In genomic region chr7:25125137-25125946, GRCh38 we compare ENCODE assay signal across 8 cellular contexts. TPM values are rescaled to one million over a fixed set of nuclear protein-coding genes. Genes with fewer than 3 reads are reported as not detected.
DNase-seq lines count a peak whose midpoint lies in the region; ATAC-seq, FAIRE-seq and TF ChIP-seq lines count a peak whose summit lies in the region.

Gene CYCS, minus strand, starts transcription at chr7:25125260. Its CDS starts 1,141 bp downstream, at chr7:25124119.

- peak; percentile 94 for ATAC-seq in GM21526 (IDR thresholded peaks at IDR 0.05; ENCODE audit: low FRiP score, unreplicated experiment)

- H3K9me3 Mint-ChIP-seq in endothelial cell (ENCODE audit: unreplicated experiment) (no peaks in the 10 kb centered on the region), mesothelial cell of epicardium (no peaks in the 10 kb centered on the region)

- peaks cover 44% of the 10 kb centered on the region for H3K36me3 ChIP-seq in OCI-LY7 (ENCODE audit: insufficient read depth, low read length)

- peak within 1 kb of the TSS; percentile 94 for H3K4me2 ChIP-seq in OCI-LY7 (ENCODE audit: low read length)

- intact Hi-C loops in OCI-LY7 (cut with micrococcal nuclease; ENCODE audit: unreplicated experiment), result loop anchor here (1.0 kb wide), 1 partner anchor 55 kb away; a partner anchor contains a TSS

- H3K4me3 Mint-ChIP-seq in endothelial cell (ENCODE audit: unreplicated experiment) (peak within 1 kb of the TSS; percentile 99), mesothelial cell of epicardium (peak within 1 kb of the TSS; percentile 97)

- POLR2A ChIA-PET in OCI-LY7 (lab: Charles Lee), result interaction anchor here (0.5 to 3.1 kb wide), 28 partner anchors 9 to 1375 kb away, joined by 3 to 15 read pairs (median 3); a partner anchor contains a TSS

- H3K27me3 Mint-ChIP-seq in endothelial cell (ENCODE audit: unreplicated experiment) (peaks cover 4% of the 10 kb centered on the region), mesothelial cell of epicardium (ENCODE audit: low read depth) (no peaks in the 10 kb centered on the region)

- no peak for TF ChIP-seq CTCF in D721Med (IDR thresholded peaks at IDR 0.05; ENCODE audit: insufficient read depth, missing control alignments)
- no peak for TF ChIP-seq CTCF in OCI-LY7 (conservative IDR thresholded peaks at IDR 0.05; ENCODE audit: low read length)
- TF ChIP-seq CTCF in endothelial cell (IDR thresholded peaks at IDR 0.05; ENCODE audit: unreplicated experiment), result no peak
- no peak for TF ChIP-seq CTCF in mesothelial cell of epicardium (IDR thresholded peaks at IDR 0.05; ENCODE audit: unreplicated experiment)

- H3K27ac ChIP-seq in OCI-LY7 (ENCODE audit: low read depth, low read length, poor library complexity, severe bottlenecking), result peak within 1 kb of the TSS; percentile 68

- no peaks in the 10 kb centered on the region for H3K9me2 ChIP-seq in OCI-LY7 (ENCODE audit: insufficient read depth, low read length)

- peak within 1 kb of the TSS; percentile 93 for H2AFZ ChIP-seq in OCI-LY7 (ENCODE audit: low read length)

- peaks cover 24% of the 10 kb centered on the region for H3K4me1 ChIP-seq in OCI-LY7 (ENCODE audit: insufficient read depth, low read length, poor library complexity, severe bottlenecking)

- 0 out of 2 replicates have a peak, but pooled peaks cover 11% of the 10 kb centered on the region for H3K9me3 ChIP-seq in OCI-LY7 (ENCODE audit: low read length)

- H3K36me3 Mint-ChIP-seq in endothelial cell (ENCODE audit: low read depth, unreplicated experiment) (peaks cover 17% of the 10 kb centered on the region), mesothelial cell of epicardium (peaks cover 16% of the 10 kb centered on the region)

- H3K27ac Mint-ChIP-seq in endothelial cell (ENCODE audit: unreplicated experiment) (peak within 1 kb of the TSS; percentile 98), mesothelial cell of epicardium (peak within 1 kb of the TSS; percentile 100)

- FAIRE-seq in D721Med (lab: Jason Lieb, UNC), result no peak

- peaks cover 11% of the 10 kb centered on the region for H4K20me1 ChIP-seq in OCI-LY7 (ENCODE audit: insufficient read depth, low read length)

- H3K79me2 ChIP-seq in OCI-LY7 (ENCODE audit: insufficient read depth, low read depth, low read length), result peaks cover 52% of the 10 kb centered on the region

- H3K4me1 Mint-ChIP-seq in endothelial cell (ENCODE audit: unreplicated experiment), result peaks cover 18% of the 10 kb centered on the region
- peaks cover 20% of the 10 kb centered on the region for H3K4me1 Mint-ChIP-seq in mesothelial cell of epicardium

- CTCF ChIA-PET in OCI-LY7 (lab: Charles Lee; ENCODE audit: unreplicated experiment), result interaction anchor here (0.6 to 1.5 kb wide), 6 partner anchors 55 to 1844 kb away, joined by 3 to 11 read pairs (median 4); a partner anchor contains a TSS

- BruUV-seq in OCI-LY7 (replicated peaks; lab: Mats Ljungman, UMichigan), result no TSS peak

- peak; percentile 37 for DNase-seq in D721Med (ENCODE audit: insufficient read length, low spot score)
- DNase-seq in HuH-7.5 (ENCODE audit: low spot score), result peak; percentile 68
- DNase-seq in OCI-LY7 (ENCODE audit: low spot score), result peak; percentile 100
- DNase-seq in activated T-cell treated with anti-CD3 and anti-CD28 coated beads for 1 hour (ENCODE audit: low read depth), result peak; percentile 99
- peak; percentile 99 for DNase-seq in endothelial cell (ENCODE audit: low spot score)
- DNase-seq in mesothelial cell of epicardium (ENCODE audit: low spot score in 2 of 2, unreplicated experiment in 2 of 2), result peak; percentile 98 to 99
- peak; percentile 100 for DNase-seq in stimulated activated CD8-positive, alpha-beta memory T cell treated with anti-CD3 and anti-CD28 coated beads, Interleukin-15, amount 100 ng/mL, for 48 hours (ENCODE audit: low read depth in 2 of 2)

- peak within 1 kb of the TSS; percentile 89 for H3K4me3 ChIP-seq in OCI-LY7 (ENCODE audit: low read depth, low read length, poor library complexity, severe bottlenecking)

RNA-seq across cellular contexts. Expression of gene CYCS, which starts in this region (rescaled TPM):
- 65.2 and 68.7 TPM in 2 replicates for total RNA-seq in OCI-LY7 (2014; rRNA removed; shearing (Covaris generic))
- 153 and 175 TPM in 2 replicates for total RNA-seq in OCI-LY7 (2022)
- total RNA-seq in endothelial cell (ENCODE audit: unreplicated experiment), result 54.9 TPM
- 46.8 to 51.6 TPM (median 48.2 TPM) in 3 replicates for total RNA-seq in mesothelial cell of epicardium

Comparison
In these comparisons a context has a peak if more than half of its experiments do, and no peak if none do; other contexts are left out.
1. Peak in every context shown above with its lines: DNase-seq, ATAC-seq, H3K4me3 ChIP-seq and H3K27ac ChIP-seq.
2. DNase-seq: peak in every context shown above with its lines; median percentile 100 in OCI-LY7; 100 in stimulated activated CD8-positive, alpha-beta memory T cell treated with anti-CD3 and anti-CD28 coated beads, Interleukin-15, amount 100 ng/mL, for 48 hours; 99 in activated T-cell treated with anti-CD3 and anti-CD28 coated beads for 1 hour; 99 in endothelial cell; 98 in mesothelial cell of epicardium; 68 in HuH-7.5; 37 in D721Med.